In the genomic region with DNA sequence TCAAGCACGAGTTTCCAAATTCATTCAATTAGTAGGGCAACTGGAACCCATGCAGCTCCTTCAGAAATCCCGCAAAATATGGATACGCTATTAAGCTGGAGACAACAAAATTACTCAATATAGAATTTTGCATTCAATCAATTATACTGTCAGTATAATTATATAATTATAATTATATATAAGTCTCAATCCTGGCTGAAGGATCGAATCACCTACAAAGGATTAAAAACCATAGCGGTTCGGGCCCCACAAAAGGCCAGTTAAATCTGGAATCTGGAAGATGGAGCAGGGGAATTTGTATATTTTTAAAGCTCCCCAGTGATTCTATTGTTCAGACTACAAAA, we compare ENCODE assay signal across 6 cellular contexts.
"Had no signal": no experiment of that assay in that cellular context is flagged by ENCODE, and none has a peak within 500 bp of the region (broad histone marks: within the 10 kb centered on the region; RNA-seq: fewer than 3 reads in every experiment).

No MANE protein-coding gene starts in this region.

- H3K27me3 ChIP-seq: dorsolateral prefrontal cortex, sigmoid colon had no signal

- DNase-seq: stimulated activated naive CD4-positive, alpha-beta T cell had no signal

- ATAC-seq: natural killer cell treated with Interleukin-12 subunit alpha and Interleukin-12 subunit beta and Interleukin-15 and Interleukin-18, amount 100 ng/mL, for 72 hours had no signal

- H3K4me3 Mint-ChIP-seq: activated naive CD8-positive, alpha-beta T cell; activated T-cell treated with anti-CD3 and anti-CD28 coated beads, Interleukin-2, amount 50 U/mL, for 4 hours; natural killer cell treated with Interleukin-12 subunit alpha and Interleukin-12 subunit beta and Interleukin-15 and Interleukin-18, amount 100 ng/mL, for 72 hours had no signal

- H3K27ac ChIP-seq: sigmoid colon had no signal

- H3K36me3 Mint-ChIP-seq: activated naive CD8-positive, alpha-beta T cell; natural killer cell treated with Interleukin-12 subunit alpha and Interleukin-12 subunit beta and Interleukin-15 and Interleukin-18, amount 100 ng/mL, for 72 hours had no signal

- H3K36me3 ChIP-seq: sigmoid colon had no signal

- H3K27ac Mint-ChIP-seq: activated naive CD8-positive, alpha-beta T cell; natural killer cell treated with Interleukin-12 subunit alpha and Interleukin-12 subunit beta and Interleukin-15 and Interleukin-18, amount 100 ng/mL, for 72 hours had no signal

- H3K9me3 Mint-ChIP-seq: natural killer cell treated with Interleukin-12 subunit alpha and Interleukin-12 subunit beta and Interleukin-15 and Interleukin-18, amount 100 ng/mL, for 72 hours had no signal

- H3K9me3 ChIP-seq: sigmoid colon had no signal

- H3K4me3 ChIP-seq: sigmoid colon had no signal
